In the genomic region with DNA sequence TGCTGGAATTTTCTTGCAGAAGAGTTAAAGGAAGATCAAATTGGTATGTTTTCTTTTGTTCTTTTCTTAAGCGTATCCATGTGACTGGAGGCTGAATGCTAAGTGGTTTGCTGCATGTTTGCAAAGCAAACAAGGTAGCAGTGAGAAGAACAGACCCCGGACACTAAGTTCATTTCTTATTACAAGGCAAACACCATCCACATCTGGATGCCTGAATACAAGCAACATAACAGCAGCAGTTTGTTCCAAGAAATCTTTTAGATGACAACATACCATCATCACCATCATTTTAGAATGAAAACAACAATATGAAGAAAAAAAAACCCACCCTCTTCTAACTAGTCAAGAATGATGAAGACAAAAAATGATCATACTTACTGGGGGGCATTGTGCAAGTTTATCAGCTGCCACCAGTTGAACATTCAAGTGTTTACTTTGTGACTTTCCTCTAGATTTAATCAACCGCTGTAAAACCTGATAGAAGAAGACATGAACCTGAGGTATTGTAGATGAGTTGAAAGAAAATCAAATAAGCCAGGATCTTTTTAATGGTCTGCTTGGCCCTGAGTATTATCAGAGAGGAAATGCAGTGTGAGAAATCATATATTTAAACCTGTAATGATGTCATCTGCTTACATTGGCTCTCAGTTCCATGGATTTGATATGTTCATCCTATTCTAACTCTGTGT, we compare ENCODE assay signal across 30 cellular contexts. TPM values are rescaled to one million over a fixed set of nuclear protein-coding genes. Genes with fewer than 3 reads are reported as not detected.
A peak's percentile ranks its signal among the peaks of the same experiment; 100 is the strongest.
DNase-seq lines count a peak whose midpoint lies in the region; ATAC-seq, FAIRE-seq and TF ChIP-seq lines count a peak whose summit lies in the region.
"Had no signal": no experiment of that assay in that cellular context is flagged by ENCODE, and none has a peak within 500 bp of the region (broad histone marks: within the 10 kb centered on the region; RNA-seq: fewer than 3 reads in every experiment).

No MANE protein-coding gene starts in this region.

- no peaks in the 10 kb centered on the region for H3K9me1 ChIP-seq in K562 (ENCODE audit: control insufficient read depth, insufficient read depth, low read length)

- CTCF ChIA-PET in SK-N-SH (lab: Yijun Ruan, JAX) (no interaction called here), K562 (lab: Yijun Ruan, JAX; ENCODE audit: low intra/inter-chr PET ratio) (no interaction called here)

- H3K4me2 ChIP-seq in SK-N-SH: no peak overlapping the region
- H3K4me2 ChIP-seq in K562 (ENCODE audit: insufficient read depth, low read length): no peak overlapping the region

- FAIRE-seq in K562 (lab: Jason Lieb, UNC): no peak
- FAIRE-seq: colon, RCC 7860 had no signal

- H3K9me2 ChIP-seq in SK-N-SH: no peaks in the 10 kb centered on the region

- ATAC-seq in SK-N-SH treated with all-trans-retinoic acid at 6 μM for 48 hours (no peak), K562 (no peak), GM19463 (IDR thresholded peaks at IDR 0.05; ENCODE audit: unreplicated experiment) (no peak)
- ATAC-seq: activated naive CD4-positive, alpha-beta T cell treated with anti-CD3 and anti-CD28 coated beads, Interleukin-2, amount 50 U/mL, for 72 hours; gastrocnemius medialis; stimulated activated effector memory CD8-positive, alpha-beta T cell treated with anti-CD3 and anti-CD28 coated beads, Interleukin-12 subunit alpha, Interleukin-12 subunit beta, amount 100 ng/mL, for 72 hours; upper lobe of right lung had no signal

- H3K36me3 ChIP-seq in SK-N-SH (replicated peaks in 1 of 2; ENCODE audit: control insufficient read depth in 1 of 2, insufficient read depth in 2 of 2, low read length in 1 of 2): no peaks in the 10 kb centered on the region
- H3K36me3 ChIP-seq in K562 (ENCODE audit: control insufficient read depth, insufficient read depth, low read length): no peaks in the 10 kb centered on the region
- H3K36me3 ChIP-seq in thyroid gland: no peaks in the 10 kb centered on the region
- H3K36me3 ChIP-seq in WERI-Rb-1: no peaks in the 10 kb centered on the region
- H3K36me3 ChIP-seq: cardiac muscle cell, gastrocnemius medialis, upper lobe of right lung had no signal

- POLR2A ChIA-PET in SK-N-SH (lab: Yijun Ruan, JAX) (no interaction called here), K562 (lab: Yijun Ruan, JAX) (interaction anchor here (0.6 to 0.8 kb wide), 3 partner anchors 32 to 98 kb away, joined by 3 read pairs; no protein-coding TSS in a partner anchor)

- H3K27ac ChIP-seq in SK-N-SH (ENCODE audit: low read depth in 2 of 2, low read length in 1 of 2) (no peak overlapping the region), K562 (ENCODE audit: extremely low read depth, low read depth, low read length) (no peak overlapping the region), thyroid gland (peak overlapping the region in 2 of 3 donors; percentile 66 to 69), WERI-Rb-1 (no peak overlapping the region)
- H3K27ac ChIP-seq: cardiac muscle cell, gastrocnemius medialis, upper lobe of right lung had no signal

- DNase-seq in SK-N-SH: no peak
- DNase-seq in LHCN-M2 (ENCODE audit: low read depth): peak; percentile 2
- no peak for DNase-seq in K562 (ENCODE audit: extremely low read depth in 1 of 4, low spot score in 3 of 4)
- peak in 1 of 2 donors; percentile 13 for DNase-seq in thyroid gland
- DNase-seq in WERI-Rb-1: no peak
- DNase-seq in SHP77 treated with DMSO at 0.1 percent for 48 hours (lab: John Stamatoyannopoulos, UW): no peak
- DNase-seq: activated CD4-positive, alpha-beta T cell treated with anti-CD3 and anti-CD28 coated beads for 4 hours; aorta; CD8-positive, alpha-beta memory T cell; DMS 273 treated with DMSO at 0.1 percent for 48 hours; gastrocnemius medialis; GF-D8; H7; hippocampal formation; KG1; mammary epithelial cell; NCI-H2081 treated with DMSO at 0.1 percent for 48 hours; NCI-H774; SIG-M5; substantia nigra; SW 1271; T-helper 9 cell; upper lobe of right lung had no signal

- TF ChIP-seq POLR2A in K562 (conservative IDR thresholded peaks at IDR 0.05): no peak
- no peak for TF ChIP-seq POLR2A in thyroid gland (IDR thresholded peaks at IDR 0.05)

- peaks cover 0 to 3% of the 10 kb centered on the region in 2 experiments; a peak in 2 of 4 replicates for H3K4me1 ChIP-seq in SK-N-SH (ENCODE audit: control insufficient read depth in 1 of 2, insufficient read depth in 2 of 2, low read depth in 1 of 2, low read length in 1 of 2)
- peaks cover 0 to 14% of the 10 kb centered on the region in 2 experiments; a peak in 3 of 5 replicates for H3K4me1 ChIP-seq in K562 (replicated peaks in 1 of 2; ENCODE audit: control insufficient read depth in 2 of 2, insufficient read depth in 2 of 2, low read length in 2 of 2)
- peaks cover 25 to 38% of the 10 kb centered on the region in 2 donors for H3K4me1 ChIP-seq in thyroid gland

- 63% methylated on average over 3 of the region's 3 CpGs for WGBS in SK-N-SH (ENCODE audit: low lambda C conversion rate)
- 2% methylated on average over 3 of the region's 3 CpGs for WGBS in K562 (ENCODE audit: insufficient coverage, low coverage, missing lambda C conversion rate)
- 38 to 40% methylated on average over 3 of the region's 3 CpGs for WGBS in thyroid gland, 2 donors

- no peak overlapping the region for H3K9ac ChIP-seq in SK-N-SH
- no peak overlapping the region for H3K9ac ChIP-seq in K562 (ENCODE audit: insufficient read depth in 1 of 2, low read depth in 2 of 2, low read length in 2 of 2)

- TF ChIP-seq EP300 in SK-N-SH (IDR thresholded peaks at IDR 0.05; ENCODE audit: borderline replicate concordance in 1 of 2, low read depth in 1 of 2, low read length in 1 of 2): no peak
- peak; percentile 77 for TF ChIP-seq EP300 in K562 (IDR thresholded peaks at IDR 0.05; ENCODE audit: low read length)

- H3K27me3 ChIP-seq in SK-N-SH (ENCODE audit: insufficient read depth): no peaks in the 10 kb centered on the region
- H3K27me3 ChIP-seq in K562 (ENCODE audit: control insufficient read depth in 2 of 2, insufficient read depth in 2 of 2, low read length in 2 of 2): peaks cover 0 to 5% of the 10 kb centered on the region in 2 experiments; a peak in 2 of 5 replicates
- H3K27me3 ChIP-seq in thyroid gland: no peaks in the 10 kb centered on the region
- no peaks in the 10 kb centered on the region for H3K27me3 ChIP-seq in WERI-Rb-1 (ENCODE audit: insufficient read depth, low read depth, severe bottlenecking)
- H3K27me3 ChIP-seq: cardiac muscle cell, gastrocnemius medialis, upper lobe of right lung had no signal

- in situ Hi-C loops in K562 (cut with MboI): no loop called here

- BruUV-seq in K562 (replicated peaks; lab: Mats Ljungman, UMichigan): no TSS peak

- H4K20me1 ChIP-seq in SK-N-SH (ENCODE audit: insufficient read depth): no peaks in the 10 kb centered on the region
- H4K20me1 ChIP-seq in K562 (replicated peaks; ENCODE audit: control insufficient read depth, insufficient read depth, low read length): no peaks in the 10 kb centered on the region

- no peak overlapping the region for H2AFZ ChIP-seq in SK-N-SH (ENCODE audit: low read depth)
- H2AFZ ChIP-seq in K562 (ENCODE audit: low read depth, low read length): no peak overlapping the region

- no peaks in the 10 kb centered on the region for H3K9me3 ChIP-seq in SK-N-SH
- no peaks in the 10 kb centered on the region for H3K9me3 ChIP-seq in K562 (replicated peaks; ENCODE audit: control insufficient read depth, insufficient read depth, low read depth, low read length)
- H3K9me3 ChIP-seq in thyroid gland: no peaks in the 10 kb centered on the region
- no peaks in the 10 kb centered on the region for H3K9me3 ChIP-seq in WERI-Rb-1 (ENCODE audit: severe bottlenecking)
- H3K9me3 ChIP-seq: gastrocnemius medialis, upper lobe of right lung had no signal

- H3F3A ChIP-seq in SK-N-SH (replicated peaks; ENCODE audit: insufficient read depth): no peaks in the 10 kb centered on the region

- H3K79me2 ChIP-seq in SK-N-SH (ENCODE audit: insufficient read depth) (no peaks in the 10 kb centered on the region), K562 (ENCODE audit: control insufficient read depth, insufficient read depth, low read length) (no peaks in the 10 kb centered on the region)

- no peak overlapping the region for H3K4me3 ChIP-seq in SK-N-SH (ENCODE audit: low read depth in 2 of 2, low read length in 1 of 2)
- no peak overlapping the region for H3K4me3 ChIP-seq in K562
- no peak overlapping the region for H3K4me3 ChIP-seq in thyroid gland (replicated peaks in 1 of 3)
- no peak overlapping the region for H3K4me3 ChIP-seq in WERI-Rb-1 (ENCODE audit: low read depth, low read length)
- H3K4me3 ChIP-seq: cardiac muscle cell, gastrocnemius medialis, upper lobe of right lung had no signal

- intact Hi-C loops in K562 (cut with micrococcal nuclease): no loop called here
- intact Hi-C loops in thyroid gland (cut with DNase I): no loop called here

- no peak for TF ChIP-seq RAD21 in SK-N-SH (IDR thresholded peaks at IDR 0.05; ENCODE audit: low read length)
- TF ChIP-seq RAD21 in K562 (CRISPR knock-in tag; conservative IDR thresholded peaks at IDR 0.05 in 1 of 2, IDR thresholded peaks at IDR 0.05 in 1 of 2): no peak

- TF ChIP-seq CTCF in SK-N-SH (IDR thresholded peaks at IDR 0.05): no peak
- no peak for TF ChIP-seq CTCF in K562 (IDR thresholded peaks at IDR 0.05 in 2 of 3, conservative IDR thresholded peaks at IDR 0.05 in 1 of 3; ENCODE audit: insufficient read depth in 2 of 3, low read depth in 1 of 3, low read length in 3 of 3)
- no peak for TF ChIP-seq CTCF in thyroid gland (IDR thresholded peaks at IDR 0.05)
- no peak for TF ChIP-seq CTCF in WERI-Rb-1 (IDR thresholded peaks at IDR 0.05; ENCODE audit: low read depth, low read length)

RNA-seq across cellular contexts. Expression of a gene that starts 25.0 kb away (rescaled TPM):
- 8.2 and 8.4 TPM in 2 replicates for polyA plus RNA-seq in SK-N-SH (2012; rRNA removed)
- polyA plus RNA-seq in SK-N-SH (2012; cell fraction: cytosol; rRNA removed): 14.0 and 22.6 TPM in 2 replicates
- 3.0 and 5.6 TPM in 2 replicates for polyA plus RNA-seq in SK-N-SH (2012; cell fraction: nucleus; rRNA removed)
- total RNA-seq in LHCN-M2 (2014; rRNA removed): 42.7 and 51.4 TPM in 2 replicates
- polyA plus RNA-seq in LHCN-M2 (2012): 9.6 TPM
- 74.2 and 178 TPM in 2 replicates for total RNA-seq in K562 (2011; cell fraction: chromatin; rRNA removed; ENCODE audit: low replicate concordance)
- 34.4 and 36.5 TPM in 2 replicates for total RNA-seq in K562 (2011; cell fraction: nucleolus; rRNA removed)
- 75.4 and 160 TPM in 2 replicates for total RNA-seq in K562 (2011; cell fraction: nucleoplasm; rRNA removed)
- 117 and 132 TPM in 2 replicates for total RNA-seq in K562 (2014; rRNA removed)
- 102 and 118 TPM in 2 replicates for total RNA-seq in K562 (2014; rRNA removed; fragmentation: Illumina TruSeq; extraction: Trizol)
- total RNA-seq in K562 (2015; rRNA removed; fragmentation: Illumina TruSeq; extraction: Trizol): 76.1 and 101 TPM in 2 replicates
- total RNA-seq in K562 (2021): 92.2 and 94.3 TPM in 2 replicates
- polyA plus RNA-seq in K562 (2011; rRNA removed): 65.1 and 71.1 TPM in 2 replicates
- 22.9 and 43.5 TPM in 2 replicates for polyA plus RNA-seq in K562 (2011; cell fraction: cytosol; rRNA removed)
- 46.1 and 59.3 TPM in 2 replicates for polyA plus RNA-seq in K562 (2011; cell fraction: nucleus; rRNA removed)
- 41.6 and 51.1 TPM in 2 replicates for polyA plus RNA-seq in K562 (2012)
- 85.4 and 88.4 TPM in 2 replicates for polyA plus RNA-seq in K562 (2014; fragmentation: Illumina TruSeq; extraction: Trizol)
- polyA plus RNA-seq in K562 (2014; fragmentation: Nextera tagmentation; extraction: Ambion mirVana): 10 to 100 TPM; 16.3 to 16.9 TPM
- 74.8 and 75.6 TPM in 2 replicates for polyA plus RNA-seq in K562 (2014; rRNA removed)
- polyA minus RNA-seq in K562 (2011; rRNA and poly(A)+ RNA removed): 144 and 168 TPM in 2 replicates
- polyA minus RNA-seq in K562 (2011; cell fraction: cytosol; rRNA and poly(A)+ RNA removed): 50.1 and 63.7 TPM in 2 replicates
- 63.5 and 96.7 TPM in 2 replicates for polyA minus RNA-seq in K562 (2011; cell fraction: nucleus; rRNA and poly(A)+ RNA removed)
- 10 to 100 TPM; 64.4 to 79.4 (median 71.0) TPM for total RNA-seq in thyroid gland

Comparison
In these comparisons a context has a peak if more than half of its experiments do, and no peak if none do; other contexts are left out.
1. H3K27ac ChIP-seq: peak in thyroid gland (2 of 3); none in SK-N-SH (0 of 2), K562 (single experiment) and WERI-Rb-1 (single experiment).